ENCODE assay signal across 16 cellular contexts in the genomic region with DNA sequence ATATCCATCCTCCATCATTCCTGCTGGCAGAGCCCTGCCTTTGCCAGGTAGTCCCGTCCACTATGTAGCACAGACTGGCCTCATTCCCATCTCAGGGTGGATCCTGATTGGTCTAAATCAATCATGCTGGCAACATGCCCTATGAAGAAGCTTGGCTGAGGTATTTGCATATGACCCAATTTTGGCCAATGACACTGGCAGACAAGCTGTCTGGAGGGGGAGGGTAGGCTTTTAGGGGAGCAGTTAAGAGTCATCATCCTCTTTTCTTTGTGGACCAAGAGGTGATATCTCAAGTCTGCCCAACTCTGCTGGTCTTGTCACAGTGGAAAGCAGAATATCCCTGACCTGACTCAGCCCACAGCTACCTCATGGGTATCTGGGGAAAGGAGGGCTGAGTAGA. TPM values are rescaled to one million over a fixed set of nuclear protein-coding genes. Genes with fewer than 3 reads are reported as not detected.
DNase-seq lines count a peak whose midpoint lies in the region; ATAC-seq and TF ChIP-seq lines count a peak whose summit lies in the region.
"Had no signal": no experiment of that assay in that cellular context is flagged by ENCODE, and none has a peak within 500 bp of the region (broad histone marks: within the 10 kb centered on the region; RNA-seq: fewer than 3 reads in every experiment).

No MANE protein-coding gene starts in this region.

- POLR2A ChIA-PET in CD8-positive, alpha-beta T cell (lab: Charles Lee) = interaction anchor here (1.7 kb wide), 1 partner anchor 129 kb away, joined by 5 read pairs; no protein-coding TSS in a partner anchor

- peaks cover 8% of the 10 kb centered on the region for H3K4me1 Mint-ChIP-seq in CD8-positive, alpha-beta T cell (ENCODE audit: low read depth)
- peaks cover 23% of the 10 kb centered on the region for H3K4me1 Mint-ChIP-seq in T-helper 17 cell
- peaks cover 17 to 34% of the 10 kb centered on the region in 2 donors for H3K4me1 Mint-ChIP-seq in immature natural killer cell

- no peak for TF ChIP-seq POLR2A in body of pancreas (IDR thresholded peaks at IDR 0.05)

- no peaks in the 10 kb centered on the region for H3K9me3 ChIP-seq in CD8-positive, alpha-beta T cell (ENCODE audit: low read length)
- H3K9me3 ChIP-seq in T-helper 17 cell (ENCODE audit: control insufficient read depth, low read length, poor library complexity, severe bottlenecking) = no peaks in the 10 kb centered on the region
- H3K9me3 ChIP-seq in body of pancreas = no peaks in the 10 kb centered on the region
- H3K9me3 ChIP-seq: esophagus squamous epithelium, tibial artery had no signal

- no peaks in the 10 kb centered on the region for H3K27me3 ChIP-seq in CD8-positive, alpha-beta T cell (ENCODE audit: insufficient read depth, low read length)
- no peaks in the 10 kb centered on the region for H3K27me3 ChIP-seq in body of pancreas
- H3K27me3 ChIP-seq: esophagus squamous epithelium, tibial artery had no signal

- H3K27ac ChIP-seq in CD8-positive, alpha-beta T cell (ENCODE audit: low read depth, low read length) = no peak overlapping the region
- no peak overlapping the region for H3K27ac ChIP-seq in body of pancreas
- H3K27ac ChIP-seq: esophagus squamous epithelium, tibial artery had no signal

- intact Hi-C loops in CD8-positive, alpha-beta T cell (cut with DNase I, micrococcal nuclease) = no loop called here
- intact Hi-C loops in body of pancreas (cut with DNase I) = no loop called here

- peak; percentile 51 for ATAC-seq in CD8-positive, alpha-beta T cell
- ATAC-seq in T-helper 17 cell (peak; percentile 76), body of pancreas (no peak)

- CTCF ChIA-PET in CD8-positive, alpha-beta T cell (lab: Charles Lee) = interaction anchor here (1.1 to 1.4 kb wide), 4 partner anchors 12 to 610 kb away, joined by 3 to 5 read pairs (median 3); no protein-coding TSS in a partner anchor

- no peak overlapping the region for H3K4me3 Mint-ChIP-seq in CD8-positive, alpha-beta T cell
- H3K4me3 Mint-ChIP-seq in T-helper 17 cell (no peak overlapping the region), immature natural killer cell (no peak overlapping the region)
- H3K4me3 Mint-ChIP-seq: nephron had no signal

- WGBS in body of pancreas, 2 donors = 67 to 75% methylated on average over 1 of the region's 1 CpG

- H3K4me1 ChIP-seq in CD8-positive, alpha-beta T cell (ENCODE audit: insufficient read depth, low read length) = no peaks in the 10 kb centered on the region
- H3K4me1 ChIP-seq in body of pancreas = no peaks in the 10 kb centered on the region

- in situ Hi-C loops in G401 (cut with HindIII; ENCODE audit: low sequenced_read_pairs) = no loop called here

- TF ChIP-seq CTCF in CD8-positive, alpha-beta T cell (IDR thresholded peaks at IDR 0.05) = no peak
- no peak for TF ChIP-seq CTCF in body of pancreas (IDR thresholded peaks at IDR 0.05)

- no peaks in the 10 kb centered on the region for H3K36me3 ChIP-seq in CD8-positive, alpha-beta T cell (ENCODE audit: insufficient read depth, low read length)
- H3K36me3 ChIP-seq in body of pancreas (replicated peaks in 1 of 2; ENCODE audit: insufficient read depth in 1 of 2, low read depth in 2 of 2) = no peaks in the 10 kb centered on the region
- H3K36me3 ChIP-seq: esophagus squamous epithelium, tibial artery had no signal

- H3K4me3 ChIP-seq in CD8-positive, alpha-beta T cell (ENCODE audit: low read depth, low read length) = no peak overlapping the region
- no peak overlapping the region for H3K4me3 ChIP-seq in body of pancreas
- H3K4me3 ChIP-seq: esophagus squamous epithelium, smooth muscle cell, tibial artery had no signal

- no peaks in the 10 kb centered on the region for H3K27me3 Mint-ChIP-seq in CD8-positive, alpha-beta T cell (ENCODE audit: low read depth)
- peaks cover 8% of the 10 kb centered on the region for H3K27me3 Mint-ChIP-seq in T-helper 17 cell
- H3K27me3 Mint-ChIP-seq in immature natural killer cell (ENCODE audit: low read depth in 3 of 3) = peaks cover 3 to 14% (median 7%) of the 10 kb centered on the region in 3 donors
- H3K27me3 Mint-ChIP-seq: activated T-cell treated with anti-CD3 and anti-CD28 coated beads, Interleukin-2, amount 50 U/mL, for 24 hours had no signal

- DNase-seq in CD8-positive, alpha-beta T cell = no peak
- DNase-seq in G401 (ENCODE audit: low spot score) (peak; percentile 97), T-helper 17 cell (no peak), immature natural killer cell (peak; percentile 23 to 46 (median 30)), T-helper 1 cell (no peak), body of pancreas (no peak), hepatic stellate cell (ENCODE audit: low spot score) (no peak)
- DNase-seq: activated CD4-positive, alpha-beta T cell treated with anti-CD3 and anti-CD28 coated beads, Interleukin-2, amount 50 U/mL, for 1 hour; activated T-cell treated with anti-CD3 and anti-CD28 coated beads, Interleukin-2, amount 50 U/mL, for 24 hours; esophagus squamous epithelium; NCI-H1105 treated with DMSO at 0.1 percent for 48 hours; NCI-H2171 treated with DMSO at 0.1 percent for 48 hours; SHP77 treated with DMSO at 0.1 percent for 48 hours; tibial artery had no signal

- no peak overlapping the region for H3K27ac Mint-ChIP-seq in CD8-positive, alpha-beta T cell
- no peak overlapping the region for H3K27ac Mint-ChIP-seq in T-helper 17 cell
- peak overlapping the region in 1 of 6 donors; percentile 19 for H3K27ac Mint-ChIP-seq in immature natural killer cell
- H3K27ac Mint-ChIP-seq: activated T-cell treated with anti-CD3 and anti-CD28 coated beads, Interleukin-2, amount 50 U/mL, for 24 hours; nephron had no signal

- H3K9me3 Mint-ChIP-seq in CD8-positive, alpha-beta T cell = no peaks in the 10 kb centered on the region
- H3K9me3 Mint-ChIP-seq in immature natural killer cell = no peaks in the 10 kb centered on the region
- H3K9me3 Mint-ChIP-seq: activated T-cell treated with anti-CD3 and anti-CD28 coated beads, Interleukin-2, amount 50 U/mL, for 24 hours; nephron had no signal

- no peaks in the 10 kb centered on the region for H3K36me3 Mint-ChIP-seq in CD8-positive, alpha-beta T cell
- H3K36me3 Mint-ChIP-seq in T-helper 17 cell (ENCODE audit: low read depth) (no peaks in the 10 kb centered on the region), immature natural killer cell (peaks cover 0 to 4% (median 3%) of the 10 kb centered on the region in 3 donors)

RNA-seq across cellular contexts. Expression of gene CCDC89, which starts 5.1 kb away (rescaled TPM):
- total RNA-seq in CD8-positive, alpha-beta T cell = not detected
- total RNA-seq in G401 (2014; rRNA removed; shearing (Covaris generic)) = 8.6 and 10.7 TPM in 2 replicates
- total RNA-seq in T-helper 17 cell (under 1 TPM; 0.27 to 0.47 TPM), body of pancreas (not detected)
- polyA plus RNA-seq in immature natural killer cell = not detected
- total RNA-seq: smooth muscle cell had no signal
- polyA plus RNA-seq: smooth muscle cell had no signal

RNA-seq across cellular contexts. Expression of gene CREBZF, which starts 16.0 kb away (rescaled TPM):
- 10 to 100 TPM; 32.2 to 33.3 TPM for total RNA-seq in CD8-positive, alpha-beta T cell
- total RNA-seq in G401 (2014; rRNA removed; shearing (Covaris generic)) = 28.1 and 33.9 TPM in 2 replicates
- total RNA-seq in T-helper 17 cell (10 to 100 TPM; 46.6 to 50.5 TPM), body of pancreas (100 to 1,000 TPM in 1 of 2 donors, 10 to 100 TPM in 1; 65.9 to 151 TPM)
- polyA plus RNA-seq in immature natural killer cell = 10 to 100 TPM in 2 of 3 donors, 1 to 10 TPM in 1; 8.5 to 22.5 (median 11.4) TPM

RNA-seq across cellular contexts. Expression of gene TMEM126A, which starts 33.1 kb away (rescaled TPM):
- total RNA-seq in CD8-positive, alpha-beta T cell = 10 to 100 TPM; 23.3 to 26.8 TPM
- 12.5 and 29.9 TPM in 2 replicates for total RNA-seq in G401 (2014; rRNA removed; shearing (Covaris generic))
- 10 to 100 TPM; 19.6 to 21.1 TPM for total RNA-seq in T-helper 17 cell
- 10 to 100 TPM; 60.9 to 85.2 (median 62.0) TPM for polyA plus RNA-seq in immature natural killer cell
- 10 to 100 TPM in 1 of 2 donors, 1 to 10 TPM in 1; 8.9 to 25.7 TPM for total RNA-seq in body of pancreas

RNA-seq across cellular contexts. Expression of gene TMEM126B, which starts 52.5 kb away (rescaled TPM):
- 10 to 100 TPM; 16.2 to 19.9 TPM for total RNA-seq in CD8-positive, alpha-beta T cell
- total RNA-seq in G401 (2014; rRNA removed; shearing (Covaris generic)) = 124 and 163 TPM in 2 replicates
- total RNA-seq in T-helper 17 cell (10 to 100 TPM; 24.5 to 25.4 TPM), body of pancreas (10 to 100 TPM; 15.2 to 23.3 TPM)
- polyA plus RNA-seq in immature natural killer cell = 100 to 1,000 TPM in 1 of 3 donors, 10 to 100 TPM in 2; 67.0 to 101 (median 68.9) TPM

RNA-seq across cellular contexts. Expression of gene DLG2, which starts 53.8 kb away (rescaled TPM):
- 1 to 10 TPM; 2.1 to 2.3 TPM for total RNA-seq in CD8-positive, alpha-beta T cell
- total RNA-seq in G401 (2014; rRNA removed; shearing (Covaris generic)) = 3.8 and 6.6 TPM in 2 replicates
- 1 to 10 TPM; 1.0 to 2.2 TPM for total RNA-seq in T-helper 17 cell
- 1 to 10 TPM in 2 of 3 donors, under 1 TPM in 1; 0.57 to 1.9 (median 1.2) TPM for polyA plus RNA-seq in immature natural killer cell
- 10 to 100 TPM in 1 of 2 donors, 1 to 10 TPM in 1; 6.0 to 13.2 TPM for total RNA-seq in body of pancreas

Comparison
In these comparisons a context has a peak if more than half of its experiments do, and no peak if none do; other contexts are left out.
1. DNase-seq: peak in G401 (single experiment) and immature natural killer cell (3 of 3); none in CD8-positive, alpha-beta T cell (0 of 7), T-helper 17 cell (0 of 3), T-helper 1 cell (0 of 5), body of pancreas (0 of 4) and hepatic stellate cell (single experiment).